1 cellular context compared by ENCODE assay signal in the genomic region with DNA sequence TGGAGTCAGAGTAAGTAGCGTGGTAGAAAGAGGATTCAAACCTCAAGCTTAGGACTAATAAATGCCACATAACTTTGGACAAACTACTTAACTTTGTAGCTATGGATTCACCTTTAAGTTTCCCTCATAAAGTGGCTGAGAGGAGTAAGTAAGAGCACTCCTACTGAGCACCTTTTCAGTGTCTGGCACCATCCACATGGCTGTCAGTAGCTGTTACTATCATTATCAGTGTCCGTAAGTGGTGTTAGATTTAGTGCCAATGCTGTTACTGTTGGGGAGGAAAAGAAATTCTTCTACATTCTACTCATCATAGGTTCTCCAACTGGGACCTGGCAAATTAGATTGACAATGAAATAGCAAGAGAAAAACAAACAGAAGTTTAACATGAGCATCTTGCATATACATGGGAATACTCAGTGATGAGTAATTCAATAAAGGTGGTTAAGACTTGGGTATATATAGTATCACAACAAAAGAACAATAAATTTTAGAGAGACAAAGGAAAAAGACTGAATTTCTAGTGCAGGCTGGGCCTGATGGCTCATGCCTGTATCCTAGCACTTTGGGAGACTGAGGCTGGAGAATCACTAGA.
TF ChIP-seq lines count a peak whose summit lies in the region.

No MANE protein-coding gene starts in this region.

TF ChIP-seq in GM23338, 12 proteins besides CTCF, POLR2A, EP300 and RAD21:
- TF ChIP-seq, protein P1, sequence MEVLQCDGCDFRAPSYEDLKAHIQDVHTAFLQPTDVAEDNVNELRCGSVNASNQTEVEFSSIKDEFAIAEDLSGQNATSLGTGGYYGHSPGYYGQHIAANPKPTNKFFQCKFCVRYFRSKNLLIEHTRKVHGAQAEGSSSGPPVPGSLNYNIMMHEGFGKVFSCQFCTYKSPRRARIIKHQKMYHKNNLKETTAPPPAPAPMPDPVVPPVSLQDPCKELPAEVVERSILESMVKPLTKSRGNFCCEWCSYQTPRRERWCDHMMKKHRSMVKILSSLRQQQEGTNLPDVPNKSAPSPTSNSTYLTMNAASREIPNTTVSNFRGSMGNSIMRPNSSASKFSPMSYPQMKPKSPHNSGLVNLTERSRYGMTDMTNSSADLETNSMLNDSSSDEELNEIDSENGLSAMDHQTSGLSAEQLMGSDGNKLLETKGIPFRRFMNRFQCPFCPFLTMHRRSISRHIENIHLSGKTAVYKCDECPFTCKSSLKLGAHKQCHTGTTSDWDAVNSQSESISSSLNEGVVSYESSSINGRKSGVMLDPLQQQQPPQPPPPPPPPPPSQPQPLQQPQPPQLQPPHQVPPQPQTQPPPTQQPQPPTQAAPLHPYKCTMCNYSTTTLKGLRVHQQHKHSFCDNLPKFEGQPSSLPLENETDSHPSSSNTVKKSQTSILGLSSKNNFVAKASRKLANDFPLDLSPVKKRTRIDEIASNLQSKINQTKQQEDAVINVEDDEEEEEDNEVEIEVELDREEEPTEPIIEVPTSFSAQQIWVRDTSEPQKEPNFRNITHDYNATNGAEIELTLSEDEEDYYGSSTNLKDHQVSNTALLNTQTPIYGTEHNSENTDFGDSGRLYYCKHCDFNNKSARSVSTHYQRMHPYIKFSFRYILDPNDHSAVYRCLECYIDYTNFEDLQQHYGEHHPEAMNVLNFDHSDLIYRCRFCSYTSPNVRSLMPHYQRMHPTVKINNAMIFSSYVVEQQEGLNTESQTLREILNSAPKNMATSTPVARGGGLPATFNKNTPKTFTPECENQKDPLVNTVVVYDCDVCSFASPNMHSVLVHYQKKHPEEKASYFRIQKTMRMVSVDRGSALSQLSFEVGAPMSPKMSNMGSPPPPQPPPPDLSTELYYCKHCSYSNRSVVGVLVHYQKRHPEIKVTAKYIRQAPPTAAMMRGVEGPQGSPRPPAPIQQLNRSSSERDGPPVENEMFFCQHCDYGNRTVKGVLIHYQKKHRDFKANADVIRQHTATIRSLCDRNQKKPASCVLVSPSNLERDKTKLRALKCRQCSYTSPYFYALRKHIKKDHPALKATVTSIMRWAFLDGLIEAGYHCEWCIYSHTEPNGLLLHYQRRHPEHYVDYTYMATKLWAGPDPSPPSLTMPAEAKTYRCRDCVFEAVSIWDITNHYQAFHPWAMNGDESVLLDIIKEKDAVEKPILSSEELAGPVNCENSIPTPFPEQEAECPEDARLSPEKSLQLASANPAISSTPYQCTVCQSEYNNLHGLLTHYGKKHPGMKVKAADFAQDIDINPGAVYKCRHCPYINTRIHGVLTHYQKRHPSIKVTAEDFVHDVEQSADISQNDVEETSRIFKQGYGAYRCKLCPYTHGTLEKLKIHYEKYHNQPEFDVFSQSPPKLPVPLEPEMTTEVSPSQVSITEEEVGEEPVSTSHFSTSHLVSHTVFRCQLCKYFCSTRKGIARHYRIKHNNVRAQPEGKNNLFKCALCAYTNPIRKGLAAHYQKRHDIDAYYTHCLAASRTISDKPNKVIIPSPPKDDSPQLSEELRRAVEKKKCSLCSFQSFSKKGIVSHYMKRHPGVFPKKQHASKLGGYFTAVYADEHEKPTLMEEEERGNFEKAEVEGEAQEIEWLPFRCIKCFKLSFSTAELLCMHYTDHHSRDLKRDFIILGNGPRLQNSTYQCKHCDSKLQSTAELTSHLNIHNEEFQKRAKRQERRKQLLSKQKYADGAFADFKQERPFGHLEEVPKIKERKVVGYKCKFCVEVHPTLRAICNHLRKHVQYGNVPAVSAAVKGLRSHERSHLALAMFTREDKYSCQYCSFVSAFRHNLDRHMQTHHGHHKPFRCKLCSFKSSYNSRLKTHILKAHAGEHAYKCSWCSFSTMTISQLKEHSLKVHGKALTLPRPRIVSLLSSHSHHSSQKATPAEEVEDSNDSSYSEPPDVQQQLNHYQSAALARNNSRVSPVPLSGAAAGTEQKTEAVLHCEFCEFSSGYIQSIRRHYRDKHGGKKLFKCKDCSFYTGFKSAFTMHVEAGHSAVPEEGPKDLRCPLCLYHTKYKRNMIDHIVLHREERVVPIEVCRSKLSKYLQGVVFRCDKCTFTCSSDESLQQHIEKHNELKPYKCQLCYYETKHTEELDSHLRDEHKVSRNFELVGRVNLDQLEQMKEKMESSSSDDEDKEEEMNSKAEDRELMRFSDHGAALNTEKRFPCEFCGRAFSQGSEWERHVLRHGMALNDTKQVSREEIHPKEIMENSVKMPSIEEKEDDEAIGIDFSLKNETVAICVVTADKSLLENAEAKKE (CRISPR knock-in tag; IDR thresholded peaks at IDR 0.05) = no peak
- TF ChIP-seq, protein P2, sequence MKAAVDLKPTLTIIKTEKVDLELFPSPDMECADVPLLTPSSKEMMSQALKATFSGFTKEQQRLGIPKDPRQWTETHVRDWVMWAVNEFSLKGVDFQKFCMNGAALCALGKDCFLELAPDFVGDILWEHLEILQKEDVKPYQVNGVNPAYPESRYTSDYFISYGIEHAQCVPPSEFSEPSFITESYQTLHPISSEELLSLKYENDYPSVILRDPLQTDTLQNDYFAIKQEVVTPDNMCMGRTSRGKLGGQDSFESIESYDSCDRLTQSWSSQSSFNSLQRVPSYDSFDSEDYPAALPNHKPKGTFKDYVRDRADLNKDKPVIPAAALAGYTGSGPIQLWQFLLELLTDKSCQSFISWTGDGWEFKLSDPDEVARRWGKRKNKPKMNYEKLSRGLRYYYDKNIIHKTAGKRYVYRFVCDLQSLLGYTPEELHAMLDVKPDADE (IDR thresholded peaks at IDR 0.05) = no peak
- TF ChIP-seq STAT1 (IDR thresholded peaks at IDR 0.05; ENCODE audit: unreplicated experiment) (no peak), POLR2AphosphoS5 (IDR thresholded peaks at IDR 0.05; ENCODE audit: low read depth) (no peak), EZH2phosphoT487 (IDR thresholded peaks at IDR 0.05; ENCODE audit: unreplicated experiment) (no peak), ZNF331 (CRISPR knock-in tag; IDR thresholded peaks at IDR 0.05; ENCODE audit: low read depth) (no peak), ZNF114 (CRISPR knock-in tag; IDR thresholded peaks at IDR 0.05) (no peak), CREB1 (CRISPR knock-in tag; IDR thresholded peaks at IDR 0.05; ENCODE audit: low read depth) (no peak), NANOG (IDR thresholded peaks at IDR 0.05; ENCODE audit: borderline replicate concordance) (no peak), JUNB (IDR thresholded peaks at IDR 0.05; ENCODE audit: unreplicated experiment) (no peak), EZH2 (IDR thresholded peaks at IDR 0.05; ENCODE audit: low read depth, unreplicated experiment) (no peak)
- TF ChIP-seq, protein P3, sequence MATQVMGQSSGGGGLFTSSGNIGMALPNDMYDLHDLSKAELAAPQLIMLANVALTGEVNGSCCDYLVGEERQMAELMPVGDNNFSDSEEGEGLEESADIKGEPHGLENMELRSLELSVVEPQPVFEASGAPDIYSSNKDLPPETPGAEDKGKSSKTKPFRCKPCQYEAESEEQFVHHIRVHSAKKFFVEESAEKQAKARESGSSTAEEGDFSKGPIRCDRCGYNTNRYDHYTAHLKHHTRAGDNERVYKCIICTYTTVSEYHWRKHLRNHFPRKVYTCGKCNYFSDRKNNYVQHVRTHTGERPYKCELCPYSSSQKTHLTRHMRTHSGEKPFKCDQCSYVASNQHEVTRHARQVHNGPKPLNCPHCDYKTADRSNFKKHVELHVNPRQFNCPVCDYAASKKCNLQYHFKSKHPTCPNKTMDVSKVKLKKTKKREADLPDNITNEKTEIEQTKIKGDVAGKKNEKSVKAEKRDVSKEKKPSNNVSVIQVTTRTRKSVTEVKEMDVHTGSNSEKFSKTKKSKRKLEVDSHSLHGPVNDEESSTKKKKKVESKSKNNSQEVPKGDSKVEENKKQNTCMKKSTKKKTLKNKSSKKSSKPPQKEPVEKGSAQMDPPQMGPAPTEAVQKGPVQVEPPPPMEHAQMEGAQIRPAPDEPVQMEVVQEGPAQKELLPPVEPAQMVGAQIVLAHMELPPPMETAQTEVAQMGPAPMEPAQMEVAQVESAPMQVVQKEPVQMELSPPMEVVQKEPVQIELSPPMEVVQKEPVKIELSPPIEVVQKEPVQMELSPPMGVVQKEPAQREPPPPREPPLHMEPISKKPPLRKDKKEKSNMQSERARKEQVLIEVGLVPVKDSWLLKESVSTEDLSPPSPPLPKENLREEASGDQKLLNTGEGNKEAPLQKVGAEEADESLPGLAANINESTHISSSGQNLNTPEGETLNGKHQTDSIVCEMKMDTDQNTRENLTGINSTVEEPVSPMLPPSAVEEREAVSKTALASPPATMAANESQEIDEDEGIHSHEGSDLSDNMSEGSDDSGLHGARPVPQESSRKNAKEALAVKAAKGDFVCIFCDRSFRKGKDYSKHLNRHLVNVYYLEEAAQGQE (IDR thresholded peaks at IDR 0.05; ENCODE audit: unreplicated experiment) = no peak
TF ChIP-seq in GM23338: peak in this region for 0.
